Comparison of ENCODE assay signal across 17 cellular contexts in genomic region chr16:2242598-2242997, GRCh38.
"Had no signal": no experiment of that assay in that cellular context is flagged by ENCODE, and none has a peak within 500 bp of the region (broad histone marks: within the 10 kb centered on the region; RNA-seq: fewer than 3 reads in every experiment).

No MANE protein-coding gene starts in this region.

- H3K4me3 Mint-ChIP-seq: naive thymus-derived CD4-positive, alpha-beta T cell had no signal

- ATAC-seq: activated naive CD4-positive, alpha-beta T cell treated with anti-CD3 and anti-CD28 coated beads, Interleukin-2, amount 50 U/mL, for 72 hours; body of pancreas; naive thymus-derived CD4-positive, alpha-beta T cell had no signal

- H3K27ac Mint-ChIP-seq: progenitor cell of endocrine pancreas had no signal

- DNase-seq: activated CD4-positive, alpha-beta T cell treated with anti-CD3 and anti-CD28 coated beads for 4 hours; activated effector memory CD4-positive, alpha-beta T cell treated with Interleukin-2 at 50 U/mL for 16 hours; body of pancreas; caudate nucleus; foreskin fibroblast; hippocampal formation; left ventricle myocardium inferior; mucosa of descending colon; naive thymus-derived CD4-positive, alpha-beta T cell; SJCRH30; stimulated activated CD4-positive, alpha-beta T cell treated with anti-CD3 and anti-CD28 coated beads, Interleukin-4, amount 100 ng/mL, for 1 hour; stimulated activated naive CD4-positive, alpha-beta T cell treated with Interleukin-2 at 50 U/mL for 16 hours; substantia nigra; SW 1271; transverse colon had no signal

- H3K9me3 Mint-ChIP-seq: activated naive CD4-positive, alpha-beta T cell treated with anti-CD3 and anti-CD28 coated beads, Interleukin-2, amount 50 U/mL, for 72 hours; naive thymus-derived CD4-positive, alpha-beta T cell had no signal

- H3K27me3 Mint-ChIP-seq: naive thymus-derived CD4-positive, alpha-beta T cell had no signal
